Comparison of ENCODE assay signal across 35 cellular contexts in the genomic region with DNA sequence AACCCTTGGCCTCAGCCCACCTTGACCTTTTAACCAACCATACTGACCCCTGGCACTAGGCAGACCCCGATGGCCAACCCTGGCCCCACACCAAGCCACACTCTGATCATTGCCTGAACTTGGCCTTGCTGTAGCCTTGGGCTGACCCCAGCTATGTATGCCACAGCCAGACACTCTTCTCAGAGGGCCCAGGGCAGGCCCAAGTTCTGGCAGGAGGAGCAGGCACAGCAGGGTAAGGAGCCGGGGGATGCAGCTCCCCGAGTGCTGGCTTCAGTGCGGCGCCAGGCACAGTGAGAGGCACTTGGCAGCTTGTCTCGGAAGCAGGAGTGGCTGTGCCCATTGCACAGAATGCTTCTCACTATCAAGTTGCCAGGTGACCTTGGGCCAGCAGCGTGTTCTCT. TPM values are rescaled to one million over a fixed set of nuclear protein-coding genes. Genes with fewer than 3 reads are reported as not detected.
"Had no signal": no experiment of that assay in that cellular context is flagged by ENCODE, and none has a peak within 500 bp of the region (broad histone marks: within the 10 kb centered on the region; RNA-seq: fewer than 3 reads in every experiment).

No MANE protein-coding gene starts in this region.

- H3K9ac ChIP-seq: SK-N-SH had no signal

- H3K36me3 ChIP-seq: ascending aorta, Peyer's patch, SJSA1 had no signal

- ATAC-seq: activated CD8-positive, alpha-beta T cell treated with anti-CD3 and anti-CD28 coated beads for 36 hours; activated T-cell treated with anti-CD3 and anti-CD28 coated beads, Interleukin-2, amount 50 U/mL, for 4 hours; PC-3 had no signal

- H3K4me3 ChIP-seq: ascending aorta, Peyer's patch, SJSA1 had no signal

- H3K4me1 ChIP-seq: ascending aorta, Peyer's patch, SJSA1 had no signal

- H3K27ac Mint-ChIP-seq: activated CD4-positive, alpha-beta T cell treated with anti-CD3 and anti-CD28 coated beads, Interleukin-2, amount 10 ng/mL, durations not matched to agents 24 days and 14 days; activated CD8-positive, alpha-beta T cell treated with anti-CD3 and anti-CD28 coated beads for 36 hours; activated naive CD4-positive, alpha-beta T cell treated with anti-CD3 and anti-CD28 coated beads, Interleukin-2, amount 10 ng/mL, durations not matched to agents 7 days and 5 days; activated naive CD8-positive, alpha-beta T cell; activated T-helper 1 cell treated with anti-CD3 and anti-CD28 coated beads, Interleukin-12 subunit alpha, Interleukin-12 subunit beta, Interleukin-2, Interleukin-4 antibody, amounts not matched to agents 30 ng/mL and 10 ng/mL and 1 ng/mL, durations not matched to agents 14 hours and 24 hours and 36 hours; T-helper 1 cell treated with Interleukin-12 subunit alpha and Interleukin-12 subunit beta and Interleukin-4 antibody, amounts not matched to agents 30 μg/mL and 1 μg/mL, for 36 hours; T-helper 2 cell treated with Interferon-gamma antibody and Interleukin-4, amounts not matched to agents 5 μg/mL and 100 μg/mL, for 36 hours had no signal

- H3K27me3 ChIP-seq: ascending aorta, Peyer's patch, SJSA1 had no signal

- H3K27me3 Mint-ChIP-seq: activated CD4-positive, alpha-beta T cell treated with anti-CD3 and anti-CD28 coated beads, Interleukin-2, amount 10 ng/mL, durations not matched to agents 24 days and 14 days; activated CD8-positive, alpha-beta T cell treated with anti-CD3 and anti-CD28 coated beads for 36 hours had no signal

- FAIRE-seq: TTC549 had no signal

- H3K4me2 ChIP-seq: SK-N-SH had no signal

- H3K36me3 Mint-ChIP-seq: activated naive CD4-positive, alpha-beta T cell treated with anti-CD3 and anti-CD28 coated beads, Interleukin-2, amount 10 ng/mL, durations not matched to agents 7 days and 5 days; activated naive CD8-positive, alpha-beta T cell had no signal

- H3K9me3 ChIP-seq: ascending aorta, Peyer's patch, SJSA1, SK-N-SH had no signal

- H3K4me3 Mint-ChIP-seq: activated CD4-positive, alpha-beta T cell treated with anti-CD3 and anti-CD28 coated beads, Interleukin-2, amount 10 ng/mL, durations not matched to agents 24 days and 14 days; activated CD8-positive, alpha-beta T cell treated with anti-CD3 and anti-CD28 coated beads for 36 hours; activated naive CD4-positive, alpha-beta T cell treated with anti-CD3 and anti-CD28 coated beads, Interleukin-2, amount 10 ng/mL, durations not matched to agents 7 days and 5 days; activated naive CD8-positive, alpha-beta T cell; activated T-cell treated with anti-CD3 and anti-CD28 coated beads, Interleukin-2, amount 50 U/mL, for 4 hours; activated T-helper 1 cell treated with anti-CD3 and anti-CD28 coated beads, Interleukin-12 subunit alpha, Interleukin-12 subunit beta, Interleukin-2, Interleukin-4 antibody, amounts not matched to agents 30 ng/mL and 10 ng/mL and 1 ng/mL, durations not matched to agents 14 hours and 24 hours and 36 hours; T-helper 1 cell treated with Interleukin-12 subunit alpha and Interleukin-12 subunit beta and Interleukin-4 antibody, amounts not matched to agents 30 μg/mL and 1 μg/mL, for 36 hours; T-helper 2 cell treated with Interferon-gamma antibody and Interleukin-4, amounts not matched to agents 5 μg/mL and 100 μg/mL, for 36 hours had no signal

- DNase-seq: activated CD4-positive, alpha-beta T cell treated with anti-CD3 and anti-CD28 coated beads, Interleukin-2, amount 10 ng/mL, durations not matched to agents 24 days and 14 days; activated CD4-positive, alpha-beta T cell treated with anti-CD3 and anti-CD28 coated beads, Interleukin-2, amount 50 U/mL, for 4 hours; activated CD8-positive, alpha-beta T cell treated with anti-CD3 and anti-CD28 coated beads for 36 hours; activated gamma-delta T cell treated with Interleukin-2 at 50 U/mL for 16 hours; activated naive CD4-positive, alpha-beta T cell treated with anti-CD3 and anti-CD28 coated beads, Interleukin-2, amount 10 ng/mL, durations not matched to agents 7 days and 5 days; activated T-cell treated with anti-CD3 and anti-CD28 coated beads for 4 hours; activated T-cell treated with anti-CD3 and anti-CD28 coated beads, Interleukin-2, amount 50 U/mL, for 4 hours; amygdala; caudate nucleus; KG1; MM.1S; MV-4-11; NCI-H1092; NCI-H1436 treated with DMSO at 0.1 percent for 48 hours; NCI-H1694 treated with DMSO at 0.1 percent for 48 hours; NCI-H2029; NCI-H345; NCI-H524 treated with DMSO at 0.1 percent for 48 hours; NK-92 treated with Interleukin-12 subunit alpha and Interleukin-12 subunit beta, amount 100 ng/mL, for 24 hours; PC-3; Peyer's patch; Right ventricle myocardium superior; SK-N-SH had no signal

- H3K27ac ChIP-seq: ascending aorta, Peyer's patch, RWPE1, SJSA1 had no signal

- H3K4me1 Mint-ChIP-seq: activated CD4-positive, alpha-beta T cell treated with anti-CD3 and anti-CD28 coated beads, Interleukin-2, amount 10 ng/mL, durations not matched to agents 24 days and 14 days; activated naive CD4-positive, alpha-beta T cell treated with anti-CD3 and anti-CD28 coated beads, Interleukin-2, amount 10 ng/mL, durations not matched to agents 7 days and 5 days had no signal

RNA-seq across cellular contexts. Expression of gene PRR20G, which starts 22.3 kb away (rescaled TPM):
- total RNA-seq: activated CD4-positive, alpha-beta T cell treated with anti-CD3 and anti-CD28 coated beads, Interleukin-2, amount 10 ng/mL, durations not matched to agents 24 days and 14 days; activated CD8-positive, alpha-beta memory T cell treated with anti-CD3 and anti-CD28 coated beads for 36 hours; activated CD8-positive, alpha-beta T cell treated with anti-CD3 and anti-CD28 coated beads for 36 hours; activated T-cell treated with anti-CD3 and anti-CD28 coated beads, Interleukin-2, amount 50 U/mL, for 4 hours; activated T-helper 1 cell treated with anti-CD3 and anti-CD28 coated beads, Interleukin-12 subunit alpha, Interleukin-12 subunit beta, Interleukin-2, Interleukin-4 antibody, amounts not matched to agents 30 ng/mL and 10 ng/mL and 1 ng/mL, durations not matched to agents 14 hours and 24 hours and 36 hours; ascending aorta; LHCN-M2; NCI-H460; PC-3; Peyer's patch; Right ventricle myocardium superior; SJSA1 had no signal
- polyA plus RNA-seq: adipose tissue, SK-N-SH had no signal
